ENCODE assay signal across 12 cellular contexts in the genomic region with DNA sequence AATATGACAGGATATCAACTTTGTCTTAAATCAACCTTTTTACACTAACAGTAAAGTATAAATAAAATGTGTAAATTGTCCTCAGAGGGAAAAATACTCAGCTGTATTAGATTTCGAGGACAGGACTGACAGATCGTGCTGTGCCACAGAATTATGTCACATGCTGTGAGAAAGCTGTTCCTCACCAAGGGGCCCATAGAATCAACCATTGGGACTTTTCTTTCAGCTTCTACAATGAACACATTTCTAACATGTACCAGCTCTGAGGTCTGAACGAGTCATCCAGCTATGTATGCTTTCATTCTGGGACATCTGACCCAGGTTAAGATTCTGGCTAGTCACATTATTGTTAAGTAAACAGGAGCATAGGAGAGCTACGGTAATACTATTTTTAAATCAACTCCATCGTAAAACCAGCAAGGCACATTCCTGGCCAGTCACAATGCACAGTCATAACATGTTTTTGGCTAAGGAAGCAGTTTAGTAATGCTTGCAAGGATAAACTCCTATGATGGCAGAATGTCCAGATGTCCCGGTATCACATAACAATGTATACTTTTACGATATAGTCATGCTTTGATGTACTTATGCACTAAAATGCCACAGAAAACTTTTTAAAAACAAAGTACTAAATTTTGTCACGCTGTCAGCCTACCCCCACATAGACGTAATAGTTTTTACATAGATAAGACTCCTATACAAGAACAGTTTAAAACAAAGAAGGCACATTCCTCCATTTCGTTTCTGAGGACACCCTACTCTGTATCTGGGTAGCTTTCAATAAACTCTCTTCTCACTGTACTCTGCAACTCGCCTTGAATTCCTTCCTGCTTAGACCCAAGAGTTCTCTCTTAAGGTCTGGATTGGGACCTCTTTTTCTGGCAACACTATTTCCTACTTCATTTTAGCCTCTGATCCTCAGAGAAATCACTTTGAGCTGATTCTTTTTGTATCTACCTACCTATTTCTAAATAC. TPM values are rescaled to one million over a fixed set of nuclear protein-coding genes. Genes with fewer than 3 reads are reported as not detected.
DNase-seq lines count a peak whose midpoint lies in the region; ATAC-seq and TF ChIP-seq lines count a peak whose summit lies in the region.
"Had no signal": no experiment of that assay in that cellular context is flagged by ENCODE, and none has a peak within 500 bp of the region (broad histone marks: within the 10 kb centered on the region; RNA-seq: fewer than 3 reads in every experiment).

No MANE protein-coding gene starts in this region.

- TF ChIP-seq CTCF in mammary epithelial cell (conservative IDR thresholded peaks at IDR 0.05 in 1 of 2, IDR thresholded peaks at IDR 0.05 in 1 of 2; ENCODE audit: extremely low read depth in 1 of 2, insufficient read depth in 1 of 2, low read depth in 1 of 2, low read length in 2 of 2) (no peak), left lung (IDR thresholded peaks at IDR 0.05) (no peak), type B pancreatic cell (conservative IDR thresholded peaks at IDR 0.05) (no peak)

- in situ Hi-C loops in mammary epithelial cell (cut with MboI; ENCODE audit: low sequenced_read_pairs in 2 of 2), result no loop called here

- H3K27me3 ChIP-seq in mammary epithelial cell (ENCODE audit: insufficient read depth, low read length) (no peaks in the 10 kb centered on the region), left lung (no peaks in the 10 kb centered on the region)

- peak overlapping the region; percentile 67 for H3K27ac Mint-ChIP-seq in type B pancreatic cell
- H3K27ac Mint-ChIP-seq: naive thymus-derived CD8-positive, alpha-beta T cell had no signal

- no peaks in the 10 kb centered on the region for H3K36me3 Mint-ChIP-seq in type B pancreatic cell
- H3K36me3 Mint-ChIP-seq: naive thymus-derived CD8-positive, alpha-beta T cell had no signal

- no peaks in the 10 kb centered on the region for H3K79me2 ChIP-seq in mammary epithelial cell (ENCODE audit: insufficient read depth, low read length)

- H3K4me2 ChIP-seq in mammary epithelial cell (ENCODE audit: insufficient read depth, low read depth, low read length), result peak overlapping the region; percentile 5

- BruUV-seq in mammary epithelial cell (replicated peaks; lab: Mats Ljungman, UMichigan), result no TSS peak

- H3K4me1 Mint-ChIP-seq in type B pancreatic cell (ENCODE audit: unreplicated experiment), result peaks cover 12% of the 10 kb centered on the region
- H3K4me1 Mint-ChIP-seq: naive thymus-derived CD8-positive, alpha-beta T cell had no signal

- no peaks in the 10 kb centered on the region for H3K36me3 ChIP-seq in mammary epithelial cell (ENCODE audit: insufficient read depth, low read length)
- no peaks in the 10 kb centered on the region for H3K36me3 ChIP-seq in left lung

- POLR2A ChIA-PET in HEK293T (lab: Yijun Ruan, JAX), result interaction anchor here (0.6 to 0.7 kb wide), 2 partner anchors 66 to 976 kb away, joined by 3 read pairs; partner anchors contain the start of gene ZNF215

- H3K4me1 ChIP-seq in mammary epithelial cell (ENCODE audit: insufficient read depth, low read length) (no peaks in the 10 kb centered on the region), left lung (no peaks in the 10 kb centered on the region)

- H3K4me3 ChIP-seq in mammary epithelial cell (replicated peaks in 1 of 3; ENCODE audit: insufficient read depth in 1 of 3, low read depth in 2 of 3, low read length in 3 of 3) (no peak overlapping the region), left lung (no peak overlapping the region)

- CTCF ChIA-PET in HEK293T (lab: Yijun Ruan, JAX), result interaction anchor here (2.1 kb wide), 1 partner anchor 180 kb away, joined by 5 read pairs; no protein-coding TSS in a partner anchor
- CTCF ChIA-PET in mammary epithelial cell (lab: Charles Lee; ENCODE audit: low non-redundant PET), result no interaction called here

- WGBS in mammary epithelial cell (ENCODE audit: low coverage, missing lambda C conversion rate), result 51% methylated on average over 11 of the region's 11 CpGs

- ATAC-seq in left lung (peak; percentile 68), HG03139 (IDR thresholded peaks at IDR 0.05; ENCODE audit: unreplicated experiment) (no peak)
- ATAC-seq: naive thymus-derived CD8-positive, alpha-beta T cell; Right ventricle myocardium inferior had no signal

- DNase-seq in HEK293T (ENCODE audit: extremely low spot score) (no peak), mammary epithelial cell (peak; percentile 70), left lung (no peak), type B pancreatic cell (ENCODE audit: extremely low spot score, unreplicated experiment) (no peak), NCI-H1048 (lab: John Stamatoyannopoulos, UW) (no peak), midbrain (lab: John Stamatoyannopoulos, UW) (no peak), NCI-H748 (lab: John Stamatoyannopoulos, UW; ENCODE audit: unreplicated experiment) (no peak)
- DNase-seq: naive thymus-derived CD8-positive, alpha-beta T cell; NCI-H2227 treated with DMSO at 0.1 percent for 48 hours; stimulated activated CD4-positive, alpha-beta T cell treated with anti-CD3 and anti-CD28 coated beads, Interleukin-4, amount 100 ng/mL, for 1 hour had no signal

- no peaks in the 10 kb centered on the region for H3K9me3 Mint-ChIP-seq in type B pancreatic cell
- H3K9me3 Mint-ChIP-seq: naive thymus-derived CD8-positive, alpha-beta T cell had no signal

- H3K9ac ChIP-seq in mammary epithelial cell (ENCODE audit: insufficient read depth, low read length), result no peak overlapping the region

- H3K27me3 Mint-ChIP-seq in type B pancreatic cell, result no peaks in the 10 kb centered on the region

- dilution Hi-C loops in mammary epithelial cell (cut with HindIII; ENCODE audit: low sequenced_read_pairs), result no loop called here

- no peak overlapping the region for H2AFZ ChIP-seq in mammary epithelial cell (ENCODE audit: low read depth, low read length)

- H3K27ac ChIP-seq in mammary epithelial cell (ENCODE audit: insufficient read depth, low read depth, low read length), result no peak overlapping the region
- H3K27ac ChIP-seq in left lung, result no peak overlapping the region

- intact Hi-C loops in mammary epithelial cell (cut with micrococcal nuclease), result no loop called here
- intact Hi-C loops in left lung (cut with DNase I), result no loop called here

- H3K9me3 ChIP-seq in mammary epithelial cell (replicated peaks; ENCODE audit: insufficient read depth, low read length), result no peaks in the 10 kb centered on the region
- H3K9me3 ChIP-seq in left lung, result no peaks in the 10 kb centered on the region

- H3K4me3 Mint-ChIP-seq in type B pancreatic cell, result no peak overlapping the region
- H3K4me3 Mint-ChIP-seq: naive thymus-derived CD8-positive, alpha-beta T cell had no signal

- no peaks in the 10 kb centered on the region for H4K20me1 ChIP-seq in mammary epithelial cell (ENCODE audit: insufficient read depth, low read length)

TF ChIP-seq in HEK293T, 16 proteins besides CTCF, POLR2A, EP300 and RAD21:
- 0 out of 2 replicates have a peak, but pooled peaks have one; percentile 25 for TF ChIP-seq L3MBTL2 (conservative IDR thresholded peaks at IDR 0.05)
- TF ChIP-seq, protein P1, sequence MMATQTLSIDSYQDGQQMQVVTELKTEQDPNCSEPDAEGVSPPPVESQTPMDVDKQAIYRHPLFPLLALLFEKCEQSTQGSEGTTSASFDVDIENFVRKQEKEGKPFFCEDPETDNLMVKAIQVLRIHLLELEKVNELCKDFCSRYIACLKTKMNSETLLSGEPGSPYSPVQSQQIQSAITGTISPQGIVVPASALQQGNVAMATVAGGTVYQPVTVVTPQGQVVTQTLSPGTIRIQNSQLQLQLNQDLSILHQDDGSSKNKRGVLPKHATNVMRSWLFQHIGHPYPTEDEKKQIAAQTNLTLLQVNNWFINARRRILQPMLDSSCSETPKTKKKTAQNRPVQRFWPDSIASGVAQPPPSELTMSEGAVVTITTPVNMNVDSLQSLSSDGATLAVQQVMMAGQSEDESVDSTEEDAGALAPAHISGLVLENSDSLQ (IDR thresholded peaks at IDR 0.05), result 0 out of 2 replicates have a peak, but pooled peaks have one; percentile 37
- TF ChIP-seq ELF4 (IDR thresholded peaks at IDR 0.05), result no peak

RNA-seq across cellular contexts. Expression of gene ZNF214, which starts 27.4 kb away (rescaled TPM):
- total RNA-seq in mammary epithelial cell (1 to 10 TPM; 3.0 to 5.2 TPM), left lung (1 to 10 TPM; 2.0 to 4.1 TPM), type B pancreatic cell (ENCODE audit: low replicate concordance) (6.3 and 7.9 TPM in 2 replicates)
- polyA plus RNA-seq in mammary epithelial cell, result 1.5 TPM
- polyA minus RNA-seq in mammary epithelial cell, result 1.8 TPM
- total RNA-seq: naive thymus-derived CD8-positive, alpha-beta T cell had no signal
- polyA plus RNA-seq: naive thymus-derived CD8-positive, alpha-beta T cell had no signal

RNA-seq across cellular contexts. Expression of gene NLRP14, which starts 27.5 kb away (rescaled TPM):
- under 1 TPM; 0.14 to 0.33 TPM for total RNA-seq in mammary epithelial cell
- polyA plus RNA-seq in mammary epithelial cell, result 0.02 TPM
- polyA minus RNA-seq in mammary epithelial cell, result not detected
- under 1 TPM in 1 of 2 donors, not detected in 1; 0.10 TPM for total RNA-seq in left lung
- total RNA-seq in type B pancreatic cell (ENCODE audit: low replicate concordance), result 0.12 and 0.24 TPM in 2 replicates
- total RNA-seq: naive thymus-derived CD8-positive, alpha-beta T cell; Right ventricle myocardium inferior had no signal
- polyA plus RNA-seq: naive thymus-derived CD8-positive, alpha-beta T cell had no signal
